8 cellular contexts compared by ENCODE assay signal in the genomic region with DNA sequence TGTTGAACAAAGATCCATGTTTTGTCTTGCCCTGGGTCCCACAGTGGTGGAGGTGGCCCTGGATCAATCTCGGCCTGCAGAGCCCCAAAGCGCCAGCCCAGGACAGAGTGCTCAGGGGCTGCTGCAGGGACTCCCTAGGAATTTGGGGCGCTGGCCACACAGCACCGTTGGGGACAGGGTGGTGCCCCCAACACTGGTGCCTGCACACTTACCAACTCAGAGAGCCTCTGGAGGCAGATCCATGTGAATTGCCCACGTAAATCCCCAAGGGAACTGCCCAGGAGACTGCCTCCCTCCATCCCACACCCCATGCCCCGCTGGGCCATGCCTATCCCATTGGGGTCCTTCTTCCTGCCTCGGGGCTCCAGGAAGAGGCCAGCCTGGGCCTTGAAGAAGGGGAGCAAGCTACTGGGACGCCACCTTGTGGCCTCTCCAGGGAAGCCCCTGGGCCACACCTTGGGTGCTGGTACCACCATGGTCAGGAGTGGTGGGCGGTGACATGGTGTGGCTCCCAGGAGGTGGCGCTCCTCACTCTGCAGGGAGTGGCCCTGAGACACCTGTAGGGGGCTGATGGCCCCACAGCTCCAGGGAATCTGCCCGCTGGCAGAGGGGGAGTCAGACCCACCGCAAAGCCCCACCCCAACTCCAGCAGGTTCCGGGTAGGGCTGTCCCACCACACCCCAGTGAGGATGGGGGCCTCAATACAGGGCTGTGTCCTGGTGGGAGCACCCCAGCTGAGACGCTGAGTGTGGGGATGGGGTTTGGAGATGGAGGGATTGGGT. TPM values are rescaled to one million over a fixed set of nuclear protein-coding genes. Genes with fewer than 3 reads are reported as not detected.
DNase-seq lines count a peak whose midpoint lies in the region; ATAC-seq and TF ChIP-seq lines count a peak whose summit lies in the region.

No MANE protein-coding gene starts in this region.

- H3K27ac ChIP-seq in RWPE2 (ENCODE audit: poor library complexity, severe bottlenecking) (no peak overlapping the region), heart right ventricle (no peak overlapping the region)

- no peak overlapping the region for H3K4me3 ChIP-seq in RWPE2 (ENCODE audit: severe bottlenecking)
- no peak overlapping the region for H3K4me3 ChIP-seq in heart right ventricle

- DNase-seq in COLO668 (lab: John Stamatoyannopoulos, UW; ENCODE audit: unreplicated experiment) (peak; percentile 74), HT-29 (ENCODE audit: low spot score) (peak; percentile 75), RWPE2 (ENCODE audit: low spot score) (peak; percentile 67), heart right ventricle (peak in 1 of 2 donors; percentile 64)
- DNase-seq in activated gamma-delta T cell treated with anti-CD3 and anti-CD28 coated beads, Interleukin-2, amount 50 U/mL, for 16 hours (ENCODE audit: low read depth) = peak; percentile 54
- DNase-seq in stimulated activated CD4-positive, alpha-beta T cell treated with anti-CD3 and anti-CD28 coated beads, Interleukin-15, amount 100 ng/mL, for 1 hour (ENCODE audit: low read depth in 1 of 2, low spot score in 1 of 2) = peak; percentile 42 to 48

- H3K27me3 ChIP-seq in RWPE2 (ENCODE audit: insufficient read depth, poor library complexity, severe bottlenecking) (no peaks in the 10 kb centered on the region), heart right ventricle (no peaks in the 10 kb centered on the region)

- ATAC-seq in GM19372 (IDR thresholded peaks at IDR 0.05; ENCODE audit: low read depth, unreplicated experiment) (peak; percentile 86), RWPE2 (ENCODE audit: low read depth) (peak; percentile 67), heart right ventricle (peak; percentile 19 to 75 (median 66)), HG03571 (IDR thresholded peaks at IDR 0.05; ENCODE audit: unreplicated experiment) (no peak)

- TF ChIP-seq CTCF in RWPE2 (IDR thresholded peaks at IDR 0.05; ENCODE audit: poor library complexity, severe bottlenecking) (peak; percentile 55), heart right ventricle (IDR thresholded peaks at IDR 0.05) (peak; percentile 43 to 79 (median 66))

- 43 to 48% methylated on average over 14 of the region's 14 CpGs for WGBS in heart right ventricle, 2 donors

- H3K9me3 ChIP-seq in RWPE2 (ENCODE audit: severe bottlenecking) = no peaks in the 10 kb centered on the region
- no peaks in the 10 kb centered on the region for H3K9me3 ChIP-seq in heart right ventricle

- intact Hi-C loops in heart right ventricle (cut with DNase I) = loop anchor here in 5 of 10 donors (5.0 to 10.0 kb wide), 3 partner anchors 217 to 224 kb away; no protein-coding TSS in a partner anchor

- H3K36me3 ChIP-seq in RWPE2 (ENCODE audit: low read depth) (no peaks in the 10 kb centered on the region), heart right ventricle (no peaks in the 10 kb centered on the region)

- H3K4me1 ChIP-seq in RWPE2 (ENCODE audit: insufficient read depth, poor library complexity, severe bottlenecking) = no peaks in the 10 kb centered on the region
- peaks cover 0 to 6% (median 0%) of the 10 kb centered on the region in 9 donors for H3K4me1 ChIP-seq in heart right ventricle

RNA-seq across cellular contexts. Expression of gene CFAP99, which starts 22.8 kb away (rescaled TPM):
- total RNA-seq in HT-29 (2014; rRNA removed; shearing (Covaris generic)) = not detected in 2 replicates
- total RNA-seq in heart right ventricle = not detected
- polyA plus RNA-seq in heart right ventricle = not detected

RNA-seq across cellular contexts. Expression of gene ZFYVE28, which starts 23.1 kb away (rescaled TPM):
- 0.26 and 2.0 TPM in 2 replicates for total RNA-seq in HT-29 (2014; rRNA removed; shearing (Covaris generic))
- total RNA-seq in heart right ventricle = 1 to 10 TPM; 2.3 to 9.9 (median 3.3) TPM
- polyA plus RNA-seq in heart right ventricle = 1 to 10 TPM; 3.3 to 6.3 TPM

RNA-seq across cellular contexts. Expression of gene RNF4, which starts 27.3 kb away (rescaled TPM):
- total RNA-seq in HT-29 (2014; rRNA removed; shearing (Covaris generic)) = 44.9 and 47.1 TPM in 2 replicates
- 10 to 100 TPM; 27.4 to 42.1 (median 30.6) TPM for total RNA-seq in heart right ventricle
- polyA plus RNA-seq in heart right ventricle = 10 to 100 TPM; 13.4 to 19.3 TPM
